Comparison of ENCODE assay signal across 8 cellular contexts in the genomic region with DNA sequence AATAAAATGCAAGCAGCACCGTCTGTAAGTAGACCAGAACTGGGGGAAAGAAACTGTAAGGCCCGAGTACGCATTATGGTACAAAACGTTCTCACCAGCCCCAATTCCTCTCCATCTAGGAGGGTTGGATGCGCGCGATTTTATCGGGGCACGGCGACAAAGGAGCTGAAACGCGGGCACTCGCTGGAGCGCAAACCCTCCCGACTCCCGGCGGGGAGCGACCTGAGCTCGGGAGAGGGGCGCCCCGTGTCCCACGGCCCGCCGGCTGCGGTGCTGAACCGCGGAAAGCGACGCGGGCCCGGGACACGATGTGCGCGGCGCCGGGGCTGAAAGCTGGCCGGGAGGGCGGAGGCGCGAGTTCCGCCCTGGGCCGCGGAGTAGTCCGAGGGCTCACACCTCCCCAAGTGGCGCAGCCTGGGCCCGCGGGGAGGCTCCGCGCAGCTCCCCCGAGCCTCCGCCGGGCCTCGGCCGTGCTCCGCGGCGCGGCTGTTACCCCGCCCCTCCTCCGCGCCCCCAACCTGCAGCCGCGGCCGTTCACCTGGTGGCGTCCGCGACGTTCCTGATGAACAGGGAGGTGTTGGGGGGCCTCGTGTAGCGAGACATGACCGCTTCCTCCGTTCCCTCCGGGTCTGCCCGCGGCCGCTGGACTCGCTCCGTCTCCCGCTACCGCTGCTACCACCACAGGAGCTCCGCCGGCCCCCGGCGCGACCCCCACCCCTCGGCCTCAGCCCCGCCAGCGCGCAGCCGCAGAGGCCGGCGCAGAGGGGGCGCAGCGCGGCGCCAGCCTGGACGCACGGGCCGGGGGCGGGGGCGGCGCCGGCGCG. TPM values are rescaled to one million over a fixed set of nuclear protein-coding genes. Genes with fewer than 3 reads are reported as not detected.
DNase-seq lines count a peak whose midpoint lies in the region; ATAC-seq and TF ChIP-seq lines count a peak whose summit lies in the region.

Gene SRSF12 (minus strand): TSS at position 787 of the 824 bp plus-strand sequence. CDS start 184 bp downstream, at position 603.

- H3K9ac ChIP-seq in MM.1S (ENCODE audit: low read length) (peak within 1 kb of the TSS; percentile 55; the same call in 1 of the 2 replicates), mesendoderm (ENCODE audit: low read length) (peak within 1 kb of the TSS; percentile 80)

- peak within 1 kb of the TSS; percentile 74 for H3K4ac ChIP-seq in mesendoderm (ENCODE audit: low read depth, low read length)

- peaks cover 2% of the 10 kb centered on the region for H3K9me3 Mint-ChIP-seq in stimulated activated effector memory CD8-positive, alpha-beta T cell treated with anti-CD3 and anti-CD28 coated beads, Interleukin-12 subunit alpha, Interleukin-12 subunit beta, amount 100 ng/mL, for 72 hours

- H3K79me1 ChIP-seq in mesendoderm (ENCODE audit: low read length), result no peaks in the 10 kb centered on the region

- peaks cover 14% of the 10 kb centered on the region for H3K4me1 ChIP-seq in MM.1S (ENCODE audit: low read length)
- no peaks in the 10 kb centered on the region for H3K4me1 ChIP-seq in mesendoderm (ENCODE audit: control insufficient read depth, low read depth, low read length)

- no peaks in the 10 kb centered on the region for H4K20me1 ChIP-seq in MM.1S (ENCODE audit: insufficient read depth, low read length)

- H3K4me2 ChIP-seq in MM.1S (ENCODE audit: low read depth, low read length), result peak within 1 kb of the TSS; percentile 64
- H3K4me2 ChIP-seq in mesendoderm (ENCODE audit: low read length), result peak within 1 kb of the TSS; percentile 71

- no peak within 1 kb of the TSS for H2BK5ac ChIP-seq in mesendoderm (ENCODE audit: low read length)

- peak within 1 kb of the TSS; percentile 88 for H3K56ac ChIP-seq in mesendoderm (ENCODE audit: low read length)

- peak within 1 kb of the TSS; percentile 82 for H2AFZ ChIP-seq in MM.1S (ENCODE audit: low read length)

- H3K27ac Mint-ChIP-seq in stimulated activated effector memory CD8-positive, alpha-beta T cell treated with anti-CD3 and anti-CD28 coated beads, Interleukin-12 subunit alpha, Interleukin-12 subunit beta, amount 100 ng/mL, for 72 hours, result no peak within 1 kb of the TSS

- no peak within 1 kb of the TSS for H4K5ac ChIP-seq in mesendoderm (ENCODE audit: low read length)

- H3K27ac ChIP-seq in MM.1S (ENCODE audit: low read length), result no peak within 1 kb of the TSS
- H3K27ac ChIP-seq in mesendoderm (ENCODE audit: low read depth, low read length), result no peak within 1 kb of the TSS

- peak within 1 kb of the TSS; percentile 80 for H3K23ac ChIP-seq in mesendoderm (ENCODE audit: low read length)

- no peak within 1 kb of the TSS for H2AK5ac ChIP-seq in mesendoderm (ENCODE audit: low read length)

- TF ChIP-seq CTCF in MM.1S (IDR thresholded peaks at IDR 0.05; ENCODE audit: low read length), result no peak

- no peaks in the 10 kb centered on the region for H3K36me3 Mint-ChIP-seq in stimulated activated effector memory CD8-positive, alpha-beta T cell treated with anti-CD3 and anti-CD28 coated beads, Interleukin-12 subunit alpha, Interleukin-12 subunit beta, amount 100 ng/mL, for 72 hours

- peak; percentile 66 for ATAC-seq in GM21717 (IDR thresholded peaks at IDR 0.05; ENCODE audit: unreplicated experiment)
- peak; percentile 93 for ATAC-seq in stimulated activated effector memory CD8-positive, alpha-beta T cell treated with anti-CD3 and anti-CD28 coated beads, Interleukin-12 subunit alpha, Interleukin-12 subunit beta, amount 100 ng/mL, for 72 hours
- no peak for ATAC-seq in HG02938 (IDR thresholded peaks at IDR 0.05; ENCODE audit: unreplicated experiment)

- peak within 1 kb of the TSS; percentile 76 for H3K4me3 Mint-ChIP-seq in stimulated activated effector memory CD8-positive, alpha-beta T cell treated with anti-CD3 and anti-CD28 coated beads, Interleukin-12 subunit alpha, Interleukin-12 subunit beta, amount 100 ng/mL, for 72 hours

- H3K4me3 ChIP-seq in MM.1S (ENCODE audit: low read length) (peak within 1 kb of the TSS; percentile 74), mesendoderm (ENCODE audit: low read length) (peak within 1 kb of the TSS; percentile 60)

- H3K36me3 ChIP-seq in MM.1S (replicated peaks; ENCODE audit: insufficient read depth, low read length) (no peaks in the 10 kb centered on the region), mesendoderm (ENCODE audit: control insufficient read depth, insufficient read depth, low read length) (no peaks in the 10 kb centered on the region)

- DNase-seq in Daoy (ENCODE audit: low read depth) (peak; percentile 39), MM.1S (peak; percentile 63), mesendoderm (peak; percentile 53)
- DNase-seq in activated CD4-positive, alpha-beta T cell treated with anti-CD3 and anti-CD28 coated beads, Interleukin-2, amount 50 U/mL, for 24 hours (ENCODE audit: low read depth in 1 of 2, low spot score in 1 of 2), result peak; percentile 3 to 16
- peak; percentile 6 for DNase-seq in effector CD8-positive, alpha-beta T cell (lab: John Stamatoyannopoulos, UW)
- peak; percentile 27 to 66 for DNase-seq in stimulated activated effector memory CD8-positive, alpha-beta T cell treated with anti-CD3 and anti-CD28 coated beads, Interleukin-12 subunit alpha, Interleukin-12 subunit beta, amount 100 ng/mL, for 72 hours (ENCODE audit: low spot score in 2 of 2)

- H3K9me2 ChIP-seq in MM.1S (replicated peaks; ENCODE audit: insufficient read depth, low read length), result no peaks in the 10 kb centered on the region

- H3K27me3 ChIP-seq in MM.1S (replicated peaks; ENCODE audit: insufficient read depth, low read length) (no peaks in the 10 kb centered on the region), mesendoderm (ENCODE audit: insufficient read depth, low read length, poor library complexity) (no peaks in the 10 kb centered on the region)

- H3F3A ChIP-seq in MM.1S (ENCODE audit: insufficient read depth, low read length), result peaks cover 13% of the 10 kb centered on the region; the same call in 1 of the 2 replicates

- peak within 1 kb of the TSS; percentile 94 for H3K18ac ChIP-seq in mesendoderm (ENCODE audit: low read length)

- peaks cover 7% of the 10 kb centered on the region for H3K4me1 Mint-ChIP-seq in stimulated activated effector memory CD8-positive, alpha-beta T cell treated with anti-CD3 and anti-CD28 coated beads, Interleukin-12 subunit alpha, Interleukin-12 subunit beta, amount 100 ng/mL, for 72 hours

- no peak within 1 kb of the TSS for H2BK15ac ChIP-seq in mesendoderm (replicated peaks; ENCODE audit: low read depth)

- no peaks in the 10 kb centered on the region for H3K79me2 ChIP-seq in MM.1S (ENCODE audit: low read length)
- no peaks in the 10 kb centered on the region for H3K79me2 ChIP-seq in mesendoderm (ENCODE audit: control insufficient read depth, insufficient read depth, low read length)

- H2BK120ac ChIP-seq in mesendoderm (ENCODE audit: low read depth, low read length), result no peak within 1 kb of the TSS

- H4K8ac ChIP-seq in mesendoderm (ENCODE audit: low read depth, low read length), result peak within 1 kb of the TSS; percentile 43

- no peaks in the 10 kb centered on the region for H3K9me3 ChIP-seq in MM.1S (replicated peaks; ENCODE audit: insufficient read depth, low read length)

- no CpG with 5 or more reads among the region's 105 CpGs for WGBS in mesendoderm (ENCODE audit: extremely low coverage, insufficient coverage, low lambda C conversion rate)

RNA-seq across cellular contexts. Expression of gene SRSF12, which starts in this region (rescaled TPM):
- 0.36 and 0.51 TPM in 2 replicates for total RNA-seq in Daoy (2014; rRNA removed; shearing (Covaris generic))
- polyA plus RNA-seq in mesendoderm (2013, experiment 1 of 2), result 5.1 TPM
- polyA plus RNA-seq in mesendoderm (2013, experiment 2 of 2), result 5.2 TPM

Comparison
In these comparisons a context has a peak if more than half of its experiments do, and no peak if none do; other contexts are left out.
1. Peak in DNase-seq in Daoy; RNA of the gene not detected or under 1 TPM.
2. DNase-seq: peak in every context shown above with its lines; median percentile 63 in MM.1S; 53 in mesendoderm; 46 in stimulated activated effector memory CD8-positive, alpha-beta T cell treated with anti-CD3 and anti-CD28 coated beads, Interleukin-12 subunit alpha, Interleukin-12 subunit beta, amount 100 ng/mL, for 72 hours; 39 in Daoy; 10 in activated CD4-positive, alpha-beta T cell treated with anti-CD3 and anti-CD28 coated beads, Interleukin-2, amount 50 U/mL, for 24 hours; 6 in effector CD8-positive, alpha-beta T cell.